ENCODE assay signal across 2 cellular contexts in the genomic region with DNA sequence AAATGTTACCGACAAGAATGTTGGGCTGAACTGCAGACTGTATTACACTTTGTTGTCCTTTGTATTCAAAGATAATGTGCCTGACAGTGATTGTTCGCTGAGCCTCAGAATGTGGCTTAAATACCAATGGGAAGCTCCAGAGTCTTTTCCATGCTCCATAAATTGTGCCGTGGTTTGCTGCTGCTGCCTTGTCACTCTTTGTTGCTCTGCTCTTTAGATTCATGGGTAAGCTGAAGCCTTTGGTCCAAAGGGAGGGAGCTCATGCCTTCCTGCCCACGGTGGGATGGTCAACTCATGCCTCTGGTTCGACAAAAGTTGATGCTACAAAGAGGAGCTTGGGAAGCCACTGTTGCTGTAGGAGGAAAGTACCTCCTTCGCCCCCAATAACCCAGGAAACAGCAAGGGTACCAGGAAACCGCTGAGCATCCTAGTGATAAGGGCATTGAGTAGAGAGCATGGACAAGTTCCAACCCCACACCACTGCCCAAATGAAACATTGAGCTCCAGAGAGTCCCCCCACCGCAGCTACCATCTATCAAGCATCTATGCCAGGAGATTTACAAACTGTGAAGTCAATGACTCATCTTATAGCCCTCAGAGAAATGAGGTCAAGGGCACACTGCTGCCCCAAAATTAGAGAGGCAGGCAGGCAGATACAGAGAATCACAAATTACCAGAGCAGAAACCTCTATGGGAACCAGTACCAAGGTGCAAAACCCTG.
TF ChIP-seq lines count a peak whose summit lies in the region.

No MANE protein-coding gene starts in this region.

TF ChIP-seq in IMR-90, 13 proteins besides CTCF, POLR2A, EP300 and RAD21:
- TF ChIP-seq, protein P1, sequence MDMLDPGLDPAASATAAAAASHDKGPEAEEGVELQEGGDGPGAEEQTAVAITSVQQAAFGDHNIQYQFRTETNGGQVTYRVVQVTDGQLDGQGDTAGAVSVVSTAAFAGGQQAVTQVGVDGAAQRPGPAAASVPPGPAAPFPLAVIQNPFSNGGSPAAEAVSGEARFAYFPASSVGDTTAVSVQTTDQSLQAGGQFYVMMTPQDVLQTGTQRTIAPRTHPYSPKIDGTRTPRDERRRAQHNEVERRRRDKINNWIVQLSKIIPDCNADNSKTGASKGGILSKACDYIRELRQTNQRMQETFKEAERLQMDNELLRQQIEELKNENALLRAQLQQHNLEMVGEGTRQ (IDR thresholded peaks at IDR 0.05; ENCODE audit: low read depth, low read length) = no peak
- TF ChIP-seq MAFK (IDR thresholded peaks at IDR 0.05; ENCODE audit: low read depth, low read length) (no peak), ELK1 (IDR thresholded peaks at IDR 0.05; ENCODE audit: borderline replicate concordance, low read depth, low read length) (no peak)
TF ChIP-seq in IMR-90: peak in this region for 0.

TF ChIP-seq in H1, 55 proteins besides CTCF, POLR2A, EP300 and RAD21:
- TF ChIP-seq KDM5A (IDR thresholded peaks at IDR 0.05; ENCODE audit: low read length) = no peak
